27 cellular contexts compared by ENCODE assay signal in the genomic region with DNA sequence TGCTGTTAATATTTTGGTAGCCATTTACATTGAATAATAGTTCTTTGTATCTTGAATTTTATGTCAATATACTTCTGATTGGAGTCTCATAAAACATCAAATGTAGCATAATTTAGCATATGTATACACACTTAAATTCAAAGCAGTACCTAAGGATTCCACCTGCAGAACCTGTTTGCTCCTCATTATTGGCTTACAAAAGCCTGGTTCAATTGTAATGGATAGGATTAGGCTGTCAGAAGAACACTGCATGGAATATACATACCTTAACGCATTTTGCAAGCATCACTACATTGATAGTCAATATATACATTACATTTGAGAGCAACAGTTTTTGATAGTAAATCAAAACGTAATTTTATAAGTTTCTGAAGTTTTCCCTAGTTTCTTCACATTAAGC.
"Had no signal": no experiment of that assay in that cellular context is flagged by ENCODE, and none has a peak within 500 bp of the region (broad histone marks: within the 10 kb centered on the region; RNA-seq: fewer than 3 reads in every experiment).

No MANE protein-coding gene starts in this region.

- H3K9me3 Mint-ChIP-seq: nephron; neural progenitor cell; stimulated activated naive CD8-positive, alpha-beta T cell treated with anti-CD3 and anti-CD28 coated beads, Interleukin-15, Interleukin-2, amounts not matched to agents 100 ng/mL and 50 ng/mL, for 24 hours had no signal

- H3K36me3 ChIP-seq: neural progenitor cell, ovary, right lobe of liver, sigmoid colon, stomach, thoracic aorta, thyroid gland, tibial nerve, upper lobe of left lung, vagina had no signal

- H3K27ac ChIP-seq: neural progenitor cell, ovary, parathyroid adenoma, psoas muscle, right lobe of liver, sigmoid colon, stomach, thoracic aorta, thyroid gland, tibial nerve, upper lobe of left lung, vagina had no signal

- H3K4me3 Mint-ChIP-seq: nephron; neural progenitor cell; stimulated activated effector memory CD8-positive, alpha-beta T cell treated with anti-CD3 and anti-CD28 coated beads, Interleukin-12 subunit alpha, Interleukin-12 subunit beta, amount 100 ng/mL, for 72 hours; stimulated activated naive B cell treated with anti-CD40 and anti-IgM and Interleukin-4, amounts not matched to agents 10 μg/mL and 1 μg/mL and 100 μg/mL, for 72 hours; stimulated activated naive CD8-positive, alpha-beta T cell treated with anti-CD3 and anti-CD28 coated beads, Interleukin-15, Interleukin-2, amounts not matched to agents 100 ng/mL and 50 ng/mL, for 24 hours had no signal

- H3K4me1 ChIP-seq: neural progenitor cell, parathyroid adenoma, psoas muscle, right lobe of liver, sigmoid colon, stomach, thyroid gland, tibial nerve, upper lobe of left lung, vagina had no signal

- H3K9me3 ChIP-seq: ovary, psoas muscle, right lobe of liver, sigmoid colon, stomach, thoracic aorta, thyroid gland, tibial nerve, upper lobe of left lung, vagina had no signal

- H2AFZ ChIP-seq: neural progenitor cell, parathyroid adenoma had no signal

- ATAC-seq: psoas muscle; right cardiac atrium; right lobe of liver; stimulated activated effector memory CD8-positive, alpha-beta T cell treated with anti-CD3 and anti-CD28 coated beads, Interleukin-12 subunit alpha, Interleukin-12 subunit beta, amount 100 ng/mL, for 72 hours; stimulated activated naive B cell treated with anti-CD40 and anti-IgM and Interleukin-4, amounts not matched to agents 10 μg/mL and 1 μg/mL and 100 μg/mL, for 72 hours had no signal

- H3K27me3 ChIP-seq: neural progenitor cell, ovary, right lobe of liver, sigmoid colon, stomach, thyroid gland, tibial nerve, upper lobe of left lung, vagina had no signal

- H3K27ac Mint-ChIP-seq: nephron; neural progenitor cell; progenitor cell of endocrine pancreas; stimulated activated effector memory CD8-positive, alpha-beta T cell treated with anti-CD3 and anti-CD28 coated beads, Interleukin-12 subunit alpha, Interleukin-12 subunit beta, amount 100 ng/mL, for 72 hours; stimulated activated naive B cell treated with anti-CD40 and anti-IgM and Interleukin-4, amounts not matched to agents 10 μg/mL and 1 μg/mL and 100 μg/mL, for 72 hours; stimulated activated naive CD8-positive, alpha-beta T cell treated with anti-CD3 and anti-CD28 coated beads, Interleukin-15, Interleukin-2, amounts not matched to agents 100 ng/mL and 50 ng/mL, for 24 hours had no signal

- H3K4me3 ChIP-seq: neural progenitor cell, ovary, psoas muscle, right lobe of liver, sigmoid colon, stomach, thoracic aorta, thyroid gland, tibial nerve, upper lobe of left lung, vagina had no signal

- H3K4me2 ChIP-seq: neural progenitor cell had no signal

- H3K27me3 Mint-ChIP-seq: progenitor cell of endocrine pancreas; stimulated activated naive B cell treated with anti-CD40 and anti-IgM and Interleukin-4, amounts not matched to agents 10 μg/mL and 1 μg/mL and 100 μg/mL, for 72 hours; stimulated activated naive CD8-positive, alpha-beta T cell treated with anti-CD3 and anti-CD28 coated beads, Interleukin-15, Interleukin-2, amounts not matched to agents 100 ng/mL and 50 ng/mL, for 24 hours had no signal

- DNase-seq: occipital lobe; ovary; posterior cingulate gyrus; psoas muscle; right cardiac atrium; right lobe of liver; sigmoid colon; small intestine; stimulated activated CD4-positive, alpha-beta T cell treated with anti-CD3 and anti-CD28 coated beads, Interleukin-15, amount 100 ng/mL, for 24 hours; stimulated activated CD4-positive, alpha-beta T cell treated with anti-CD3 and anti-CD28 coated beads, Interleukin-2, amount 100 ng/mL, for 24 hours; stimulated activated CD4-positive, alpha-beta T cell treated with anti-CD3 and anti-CD28 coated beads, Interleukin-2, amount 100 ng/mL, for 48 hours; stimulated activated CD4-positive, alpha-beta T cell treated with anti-CD3 and anti-CD28 coated beads, Interleukin-4, amount 100 ng/mL, for 24 hours; stimulated activated naive B cell treated with anti-CD40 and anti-IgM and Interleukin-4, amounts not matched to agents 10 μg/mL and 1 μg/mL and 100 μg/mL, for 72 hours; stimulated activated naive CD4-positive, alpha-beta T cell treated with Interleukin-2 at 50 U/mL for 16 hours; stomach; thyroid gland; trophoblast cell; upper lobe of left lung had no signal

- H3K79me2 ChIP-seq: parathyroid adenoma had no signal

- H3K36me3 Mint-ChIP-seq: neural progenitor cell; stimulated activated effector memory CD8-positive, alpha-beta T cell treated with anti-CD3 and anti-CD28 coated beads, Interleukin-12 subunit alpha, Interleukin-12 subunit beta, amount 100 ng/mL, for 72 hours; stimulated activated naive B cell treated with anti-CD40 and anti-IgM and Interleukin-4, amounts not matched to agents 10 μg/mL and 1 μg/mL and 100 μg/mL, for 72 hours had no signal

- H3K4me1 Mint-ChIP-seq: nephron; neural progenitor cell; stimulated activated effector memory CD8-positive, alpha-beta T cell treated with anti-CD3 and anti-CD28 coated beads, Interleukin-12 subunit alpha, Interleukin-12 subunit beta, amount 100 ng/mL, for 72 hours; stimulated activated naive B cell treated with anti-CD40 and anti-IgM and Interleukin-4, amounts not matched to agents 10 μg/mL and 1 μg/mL and 100 μg/mL, for 72 hours had no signal
